Comparison of ENCODE assay signal across 12 cellular contexts in the genomic region with DNA sequence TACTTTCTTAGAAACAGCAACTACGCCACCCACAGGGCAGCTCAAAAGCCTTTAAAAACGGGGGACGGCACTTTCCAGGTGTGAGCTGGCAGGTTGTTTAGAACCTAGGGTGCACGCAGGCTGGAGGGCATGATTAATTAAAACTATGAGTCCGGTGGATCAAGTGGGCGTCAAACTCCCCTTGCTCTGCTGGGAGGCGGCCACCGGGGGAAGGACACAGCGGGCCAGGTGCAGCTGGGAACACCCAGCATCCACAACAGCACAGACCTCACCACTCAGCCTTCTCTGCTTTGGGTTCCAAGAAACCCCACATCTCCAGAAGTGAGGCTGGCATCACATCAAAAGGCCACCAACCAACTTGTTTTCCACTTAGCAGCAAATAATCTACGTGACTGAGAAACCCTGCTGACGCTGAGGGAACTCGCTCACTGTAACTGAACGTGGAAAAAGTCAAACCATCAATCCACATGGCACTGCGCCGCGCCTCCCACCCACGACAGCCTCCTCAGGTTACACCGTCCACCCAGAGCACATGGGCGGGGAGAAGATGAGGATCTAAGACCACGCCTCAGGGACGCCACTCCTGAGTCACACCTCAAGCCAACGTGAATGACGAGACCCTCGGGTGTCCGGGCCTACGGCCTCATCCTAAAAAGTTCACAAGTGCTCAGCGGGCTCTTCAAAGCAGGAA.
DNase-seq lines count a peak whose midpoint lies in the region; ATAC-seq and TF ChIP-seq lines count a peak whose summit lies in the region.
"Had no signal": no experiment of that assay in that cellular context is flagged by ENCODE, and none has a peak within 500 bp of the region (broad histone marks: within the 10 kb centered on the region; RNA-seq: fewer than 3 reads in every experiment).

No MANE protein-coding gene starts in this region.

- TF ChIP-seq CTCF in HEK293 (tag by site-specific recombination; IDR thresholded peaks at IDR 0.05) (no peak), brain microvascular endothelial cell (IDR thresholded peaks at IDR 0.05; ENCODE audit: low read depth, low read length, missing control alignments) (peak; percentile 3)

- H3K27me3 ChIP-seq in brain microvascular endothelial cell (replicated peaks): no peaks in the 10 kb centered on the region
- H3K27me3 ChIP-seq: transverse colon had no signal

- peak; percentile 22 for DNase-seq in activated CD4-positive, alpha-beta T cell treated with anti-CD3 and anti-CD28 coated beads, Interleukin-2, amount 50 U/mL, for 1 hour
- no peak for DNase-seq in brain microvascular endothelial cell
- peak; percentile 50 for DNase-seq in stimulated activated CD4-positive, alpha-beta T cell treated with anti-CD3 and anti-CD28 coated beads, Interleukin-4, amount 100 ng/mL, for 24 hours
- no peak for DNase-seq in SIG-M5 (lab: John Stamatoyannopoulos, UW)
- no peak for DNase-seq in T-helper 9 cell
- DNase-seq in DMS 273 treated with DMSO at 0.1 percent for 48 hours (lab: John Stamatoyannopoulos, UW): no peak
- DNase-seq: kidney, NCI-H1048, NCI-H774, transverse colon had no signal

- in situ Hi-C loops in brain microvascular endothelial cell (cut with HindIII; ENCODE audit: low pct_ligation_motif_present, low sequenced_read_pairs): no loop called here

- no peak overlapping the region for H3K27ac ChIP-seq in HEK293 (ENCODE audit: extremely low read depth, low read depth, low read length)
- H3K27ac ChIP-seq in brain microvascular endothelial cell: no peak overlapping the region

- CTCF ChIA-PET in HEK293 (lab: Yijun Ruan, JAX): interaction anchor here (0.6 to 0.7 kb wide), 4 partner anchors 9 to 1272 kb away, joined by 3 to 6 read pairs (median 3); no protein-coding TSS in a partner anchor

- H3K36me3 ChIP-seq in HEK293 (ENCODE audit: control insufficient read depth in 2 of 2, insufficient read depth in 1 of 2, low read length in 2 of 2) (peaks cover 0 to 21% of the 10 kb centered on the region in 2 experiments; a peak in 2 of 3 replicates), brain microvascular endothelial cell (replicated peaks) (peaks cover 11% of the 10 kb centered on the region)

- H3K4me1 ChIP-seq in HEK293 (ENCODE audit: control insufficient read depth, insufficient read depth, low read length): no peaks in the 10 kb centered on the region

- POLR2A ChIA-PET in HEK293 (lab: Yijun Ruan, JAX): no interaction called here

- ATAC-seq in GM19351 (IDR thresholded peaks at IDR 0.05; ENCODE audit: unreplicated experiment): no peak

- no peaks in the 10 kb centered on the region for H3K9me3 ChIP-seq in HEK293 (ENCODE audit: control insufficient read depth, insufficient read depth, low read depth, low read length)
- H3K9me3 ChIP-seq: transverse colon had no signal

- H3K4me3 ChIP-seq in HEK293 (ENCODE audit: low read depth, low read length): no peak overlapping the region
- no peak overlapping the region for H3K4me3 ChIP-seq in brain microvascular endothelial cell (ENCODE audit: low read depth, low read length)
- H3K4me3 ChIP-seq: transverse colon had no signal

TF ChIP-seq in HEK293, 187 proteins besides CTCF, POLR2A, EP300 and RAD21:
- TF ChIP-seq ZNF792 (tag by site-specific recombination; IDR thresholded peaks at IDR 0.05) (no peak), KLF1 (tag by site-specific recombination; IDR thresholded peaks at IDR 0.05) (peak; percentile 25; the same call in 1 of the 2 replicates), ZFHX2 (tag by site-specific recombination; conservative IDR thresholded peaks at IDR 0.05) (0 out of 2 replicates have a peak, but pooled peaks have one; percentile 10)

Comparison
In these comparisons a context has a peak if more than half of its experiments do, and no peak if none do; other contexts are left out.
1. DNase-seq: peak in activated CD4-positive, alpha-beta T cell treated with anti-CD3 and anti-CD28 coated beads, Interleukin-2, amount 50 U/mL, for 1 hour (single experiment) and stimulated activated CD4-positive, alpha-beta T cell treated with anti-CD3 and anti-CD28 coated beads, Interleukin-4, amount 100 ng/mL, for 24 hours (single experiment); none in brain microvascular endothelial cell (single experiment), SIG-M5 (single experiment), T-helper 9 cell (single experiment) and DMS 273 treated with DMSO at 0.1 percent for 48 hours (single experiment).